Comparison of ENCODE assay signal across 9 cellular contexts in genomic region chr12:40225984-40226602, GRCh38. TPM values are rescaled to one million over a fixed set of nuclear protein-coding genes. Genes with fewer than 3 reads are reported as not detected.
DNase-seq lines count a peak whose midpoint lies in the region; ATAC-seq and TF ChIP-seq lines count a peak whose summit lies in the region.
"Had no signal": no experiment of that assay in that cellular context is flagged by ENCODE, and none has a peak within 500 bp of the region (broad histone marks: within the 10 kb centered on the region; RNA-seq: fewer than 3 reads in every experiment).

No MANE protein-coding gene starts in this region.

- peak; percentile 65 for ATAC-seq in GM21367 (IDR thresholded peaks at IDR 0.05; ENCODE audit: unreplicated experiment)
- ATAC-seq in HG03571 (IDR thresholded peaks at IDR 0.05; ENCODE audit: unreplicated experiment), result peak; percentile 72
- ATAC-seq in upper lobe of right lung, result no peak

- peaks cover 0 to 3% (median 0%) of the 10 kb centered on the region in 3 donors for H3K27me3 Mint-ChIP-seq in CD14-positive monocyte (ENCODE audit: low read depth in 3 of 3)

- H3K36me3 Mint-ChIP-seq in CD14-positive monocyte, result peaks cover 22 to 34% of the 10 kb centered on the region in 2 donors
- H3K36me3 Mint-ChIP-seq: activated naive CD4-positive, alpha-beta T cell treated with anti-CD3 and anti-CD28 coated beads, Interleukin-2, amount 50 U/mL, for 24 hours had no signal

- DNase-seq in CD14-positive monocyte (ENCODE audit: low spot score) (no peak), fibroblast of mammary gland (ENCODE audit: low read depth) (no peak), upper lobe of right lung (no peak), HCEC 1CT (no peak), H7 (no peak), brain microvascular endothelial cell (no peak)

- in situ Hi-C loops in brain microvascular endothelial cell (cut with HindIII; ENCODE audit: low pct_ligation_motif_present, low sequenced_read_pairs), result no loop called here

- peak overlapping the region; percentile 96 to 99 (median 98) for H3K27ac Mint-ChIP-seq in CD14-positive monocyte
- H3K27ac Mint-ChIP-seq: activated naive CD4-positive, alpha-beta T cell treated with anti-CD3 and anti-CD28 coated beads, Interleukin-2, amount 50 U/mL, for 24 hours had no signal

- peaks cover 57% of the 10 kb centered on the region for H3K4me1 Mint-ChIP-seq in CD14-positive monocyte

- H3K27me3 ChIP-seq in upper lobe of right lung (no peaks in the 10 kb centered on the region), H7 (ENCODE audit: control insufficient read depth, insufficient read depth, low read length) (peaks cover 26% of the 10 kb centered on the region), brain microvascular endothelial cell (replicated peaks) (no peaks in the 10 kb centered on the region)

- intact Hi-C loops in CD14-positive monocyte (cut with micrococcal nuclease) (loop anchor here (2.0 to 5.0 kb wide), 4 partner anchors 17 to 119 kb away; partner anchors contain the start of gene SLC2A13 (in 1 of the 2)), upper lobe of right lung (cut with DNase I) (no loop called here)

- H3K36me3 ChIP-seq in upper lobe of right lung (peaks cover 5% of the 10 kb centered on the region), H7 (replicated peaks; ENCODE audit: control insufficient read depth, insufficient read depth, low read length) (no peaks in the 10 kb centered on the region), brain microvascular endothelial cell (replicated peaks) (no peaks in the 10 kb centered on the region)

- H3K9me3 Mint-ChIP-seq in CD14-positive monocyte, result no peaks in the 10 kb centered on the region

- peak overlapping the region; percentile 89 to 98 for H3K4me3 Mint-ChIP-seq in CD14-positive monocyte

- H3K4me3 ChIP-seq in fibroblast of mammary gland (ENCODE audit: control insufficient read depth, low read depth, low read length) (peak overlapping the region; percentile 62), upper lobe of right lung (peak overlapping the region; percentile 63), H7 (ENCODE audit: insufficient read depth, low read depth, low read length) (no peak overlapping the region), brain microvascular endothelial cell (ENCODE audit: low read depth, low read length) (no peak overlapping the region)

- TF ChIP-seq CTCF in CD14-positive monocyte (IDR thresholded peaks at IDR 0.05), result no peak
- no peak for TF ChIP-seq CTCF in fibroblast of mammary gland (conservative IDR thresholded peaks at IDR 0.05; ENCODE audit: control insufficient read depth, insufficient read depth, low read depth, low read length)
- TF ChIP-seq CTCF in upper lobe of right lung (IDR thresholded peaks at IDR 0.05), result no peak
- TF ChIP-seq CTCF in brain microvascular endothelial cell (IDR thresholded peaks at IDR 0.05; ENCODE audit: low read depth, low read length, missing control alignments), result no peak

- H3K9me3 ChIP-seq in upper lobe of right lung, result no peaks in the 10 kb centered on the region

- peak overlapping the region; percentile 98 for H3K27ac ChIP-seq in upper lobe of right lung
- no peak overlapping the region for H3K27ac ChIP-seq in brain microvascular endothelial cell

- H3K4me1 ChIP-seq in upper lobe of right lung, result no peaks in the 10 kb centered on the region

RNA-seq across cellular contexts. Expression of gene LRRK2, which starts 1.3 kb away (rescaled TPM):
- polyA plus RNA-seq in CD14-positive monocyte, result 10 to 100 TPM; 47.7 to 47.9 TPM
- total RNA-seq in upper lobe of right lung, result 415 TPM
- 0.14 and 0.26 TPM in 2 replicates for total RNA-seq in H7 (2014; rRNA removed; shearing (Covaris generic))

Comparison
In these comparisons a context has a peak if more than half of its experiments do, and no peak if none do; other contexts are left out.
1. H3K4me3 ChIP-seq: peak in fibroblast of mammary gland (single experiment) and upper lobe of right lung (single experiment); none in H7 (single experiment) and brain microvascular endothelial cell (single experiment).
2. RNA of gene LRRK2, which starts 1.3 kb away (total RNA-seq): 415 TPM in upper lobe of right lung (single experiment); 0.14 to 0.26 TPM in H7; every median in the first group is over 100 times any median in the second.